In genomic region chr14:99527026-99527425, GRCh38 we compare ENCODE assay signal across 20 cellular contexts. TPM values are rescaled to one million over a fixed set of nuclear protein-coding genes. Genes with fewer than 3 reads are reported as not detected.
DNase-seq lines count a peak whose midpoint lies in the region; FAIRE-seq and TF ChIP-seq lines count a peak whose summit lies in the region.
"Had no signal": no experiment of that assay in that cellular context is flagged by ENCODE, and none has a peak within 500 bp of the region (broad histone marks: within the 10 kb centered on the region; RNA-seq: fewer than 3 reads in every experiment).

No MANE protein-coding gene starts in this region.

- TF ChIP-seq CTCF in HFFc6 (IDR thresholded peaks at IDR 0.05) (no peak), H1 (IDR thresholded peaks at IDR 0.05; ENCODE audit: control extremely low read depth in 1 of 3, insufficient read depth in 1 of 3, low read depth in 1 of 3, low read length in 3 of 3) (no peak), progenitor cell of endocrine pancreas (IDR thresholded peaks at IDR 0.05; ENCODE audit: unreplicated experiment) (no peak)

- H3K9me3 Mint-ChIP-seq in HFFc6 (no peaks in the 10 kb centered on the region), progenitor cell of endocrine pancreas (ENCODE audit: low read depth) (no peaks in the 10 kb centered on the region)
- no peaks in the 10 kb centered on the region for H3K9me3 Mint-ChIP-seq in activated T-helper 1 cell treated with anti-CD3 and anti-CD28 coated beads, Interleukin-12 subunit alpha, Interleukin-12 subunit beta, Interleukin-2, Interleukin-4 antibody, amounts not matched to agents 30 ng/mL and 10 ng/mL and 1 ng/mL, durations not matched to agents 14 hours and 24 hours and 36 hours

- no peak overlapping the region for H2AFZ ChIP-seq in H1 (ENCODE audit: low read length)

- H3K4me3 ChIP-seq in BLaER1 treated with 17β-estradiol and CSF1 and Interleukin-3, amounts not matched to agents 10 nM and 100 nM: no peak overlapping the region
- H3K4me3 ChIP-seq in H1 (ENCODE audit: extremely low read depth in 1 of 4, insufficient read depth in 2 of 4, low read depth in 3 of 4, low read length in 4 of 4): no peak overlapping the region
- H3K4me3 ChIP-seq: SJCRH30 had no signal

- H3K27me3 Mint-ChIP-seq in HFFc6 (ENCODE audit: insufficient read depth) (no peaks in the 10 kb centered on the region; the same call in none of the 2 replicates), progenitor cell of endocrine pancreas (no peaks in the 10 kb centered on the region)
- H3K27me3 Mint-ChIP-seq in activated T-helper 1 cell treated with anti-CD3 and anti-CD28 coated beads, Interleukin-12 subunit alpha, Interleukin-12 subunit beta, Interleukin-2, Interleukin-4 antibody, amounts not matched to agents 30 ng/mL and 10 ng/mL and 1 ng/mL, durations not matched to agents 14 hours and 24 hours and 36 hours (ENCODE audit: insufficient read depth): no peaks in the 10 kb centered on the region
- H3K27me3 Mint-ChIP-seq: CD4-positive, CD25-positive, alpha-beta regulatory T cell had no signal

- H2BK12ac ChIP-seq in H1 (ENCODE audit: low read depth, low read length): peak overlapping the region; percentile 84; the same call in 1 of the 2 replicates

- peak overlapping the region; percentile 65 for H2AK5ac ChIP-seq in H1 (ENCODE audit: low read depth, low read length)

- no peak overlapping the region for H3K18ac ChIP-seq in H1 (ENCODE audit: extremely low read depth, low read length)

- no peak overlapping the region for H4K8ac ChIP-seq in H1 (ENCODE audit: extremely low read depth, insufficient read depth, low read length)

- no peak overlapping the region for H2BK20ac ChIP-seq in H1 (ENCODE audit: low read length)

- H3K36me3 ChIP-seq in BLaER1 treated with 17β-estradiol and CSF1 and Interleukin-3, amounts not matched to agents 10 nM and 100 nM: peaks cover 0 to under 1% (median 0%) of the 10 kb centered on the region in 11 experiments; a peak in 2 of 22 replicates
- no peaks in the 10 kb centered on the region for H3K36me3 ChIP-seq in H1 (ENCODE audit: control insufficient read depth in 2 of 4, insufficient read depth in 4 of 4, low read length in 3 of 4)
- H3K36me3 ChIP-seq: SJCRH30 had no signal

- no peak overlapping the region for H3K14ac ChIP-seq in H1 (ENCODE audit: insufficient read length)

- H3K79me1 ChIP-seq in H1 (ENCODE audit: low read depth, low read length): peaks cover 17% of the 10 kb centered on the region

- no peak for FAIRE-seq in H1 (lab: Jason Lieb, UNC)
- FAIRE-seq: G401.6 had no signal

- peak overlapping the region in 8 of 11 experiments; percentile 33 to 63 (median 48); a peak in 16 of 22 replicates for H3K4me2 ChIP-seq in BLaER1 treated with 17β-estradiol and CSF1 and Interleukin-3, amounts not matched to agents 10 nM and 100 nM
- no peak overlapping the region for H3K4me2 ChIP-seq in H1 (ENCODE audit: insufficient read depth in 1 of 2, low read depth in 2 of 2, low read length in 2 of 2)
- H3K4me2 ChIP-seq: KMS-11 had no signal

- no peak overlapping the region for H3K23ac ChIP-seq in H1 (ENCODE audit: insufficient read length)

- H3K9ac ChIP-seq in BLaER1 treated with 17β-estradiol and CSF1 and Interleukin-3, amounts not matched to agents 10 nM and 100 nM: 0 out of 22 replicates have a peak overlapping the region, but pooled peaks of 1 of the 11 experiments have one; percentile 18
- H3K9ac ChIP-seq in H1 (replicated peaks in 1 of 4; ENCODE audit: extremely low read depth in 1 of 4, low read depth in 3 of 4, low read length in 3 of 4): no peak overlapping the region
- H3K9ac ChIP-seq: KMS-11 had no signal

- H3K27ac Mint-ChIP-seq in HFFc6: 0 out of 2 replicates have a peak overlapping the region, but pooled peaks have one; percentile 6
- peak overlapping the region; percentile 49 for H3K27ac Mint-ChIP-seq in progenitor cell of endocrine pancreas
- H3K27ac Mint-ChIP-seq in activated T-helper 1 cell treated with anti-CD3 and anti-CD28 coated beads, Interleukin-12 subunit alpha, Interleukin-12 subunit beta, Interleukin-2, Interleukin-4 antibody, amounts not matched to agents 30 ng/mL and 10 ng/mL and 1 ng/mL, durations not matched to agents 14 hours and 24 hours and 36 hours: no peak overlapping the region

- peaks cover 18 to 55% (median 49%) of the 10 kb centered on the region in 10 experiments for H3K4me1 ChIP-seq in BLaER1 treated with 17β-estradiol and CSF1 and Interleukin-3, amounts not matched to agents 10 nM and 100 nM
- H3K4me1 ChIP-seq in H1 (replicated peaks in 1 of 4; ENCODE audit: control insufficient read depth in 3 of 4, insufficient read depth in 4 of 4, low read length in 3 of 4): peaks cover 15 to 65% (median 46%) of the 10 kb centered on the region in 4 experiments

- no peak for TF ChIP-seq POLR2A in H1 (IDR thresholded peaks at IDR 0.05; ENCODE audit: control extremely low read depth in 1 of 2, low read depth in 2 of 2, low read length in 2 of 2)

- no peaks in the 10 kb centered on the region for H3K27me3 ChIP-seq in BLaER1 treated with 17β-estradiol and CSF1 and Interleukin-3, amounts not matched to agents 10 nM and 100 nM
- H3K27me3 ChIP-seq in H1 (replicated peaks in 1 of 4; ENCODE audit: control insufficient read depth in 3 of 4, extremely low read depth in 1 of 4, insufficient read depth in 3 of 4, low read length in 3 of 4): no peaks in the 10 kb centered on the region
- H3K27me3 ChIP-seq: SJCRH30 had no signal

- H3K4ac ChIP-seq in H1 (replicated peaks; ENCODE audit: insufficient read length, low read depth, low read length): no peak overlapping the region

- H3K27ac ChIP-seq in BLaER1 treated with 17β-estradiol and CSF1 and Interleukin-3, amounts not matched to agents 10 nM and 100 nM: 0 out of 22 replicates have a peak overlapping the region, but pooled peaks of 1 of the 11 experiments have one; percentile 7
- no peak overlapping the region for H3K27ac ChIP-seq in H1 (ENCODE audit: low read depth, low read length)
- H3K27ac ChIP-seq: KMS-11, SJCRH30 had no signal

- H3K4me3 Mint-ChIP-seq in HFFc6 (no peak overlapping the region), progenitor cell of endocrine pancreas (ENCODE audit: low read depth) (no peak overlapping the region)
- no peak overlapping the region for H3K4me3 Mint-ChIP-seq in activated T-helper 1 cell treated with anti-CD3 and anti-CD28 coated beads, Interleukin-12 subunit alpha, Interleukin-12 subunit beta, Interleukin-2, Interleukin-4 antibody, amounts not matched to agents 30 ng/mL and 10 ng/mL and 1 ng/mL, durations not matched to agents 14 hours and 24 hours and 36 hours
- H3K4me3 Mint-ChIP-seq: CD4-positive, CD25-positive, alpha-beta regulatory T cell had no signal

- DNase-seq in HFFc6 (no peak), H1 (ENCODE audit: low read depth in 1 of 2, low spot score in 2 of 2) (no peak), progenitor cell of endocrine pancreas (ENCODE audit: low spot score, unreplicated experiment) (no peak), 8988T (no peak), OCI-M2 (lab: John Stamatoyannopoulos, UW; ENCODE audit: unreplicated experiment) (no peak)
- DNase-seq in activated T-helper 1 cell treated with anti-CD3 and anti-CD28 coated beads, Interleukin-12 subunit alpha, Interleukin-12 subunit beta, Interleukin-2, Interleukin-4 antibody, amounts not matched to agents 30 ng/mL and 10 ng/mL and 1 ng/mL, durations not matched to agents 14 hours and 24 hours and 36 hours (ENCODE audit: low spot score): no peak
- DNase-seq: AML-193; CD4-positive, CD25-positive, alpha-beta regulatory T cell; COR-L47; DMS 273 treated with DMSO at 0.1 percent for 48 hours; NCI-H1417; NCI-H187; NCI-H2107; NCI-H510A; NCI-H82; PC-3; SJCRH30 had no signal

- H3K4me1 Mint-ChIP-seq in HFFc6 (ENCODE audit: low read depth) (peaks cover 73% of the 10 kb centered on the region), progenitor cell of endocrine pancreas (ENCODE audit: low read depth) (peaks cover 35% of the 10 kb centered on the region)
- H3K4me1 Mint-ChIP-seq in activated T-helper 1 cell treated with anti-CD3 and anti-CD28 coated beads, Interleukin-12 subunit alpha, Interleukin-12 subunit beta, Interleukin-2, Interleukin-4 antibody, amounts not matched to agents 30 ng/mL and 10 ng/mL and 1 ng/mL, durations not matched to agents 14 hours and 24 hours and 36 hours (ENCODE audit: low read depth): peaks cover 7% of the 10 kb centered on the region

- no peaks in the 10 kb centered on the region for H3K9me3 ChIP-seq in BLaER1 treated with 17β-estradiol and CSF1 and Interleukin-3, amounts not matched to agents 10 nM and 100 nM (replicated peaks in 1 of 11)
- no peaks in the 10 kb centered on the region for H3K9me3 ChIP-seq in H1 (ENCODE audit: insufficient read depth in 2 of 2, low read depth in 1 of 2, low read length in 1 of 2)
- H3K9me3 ChIP-seq: SJCRH30 had no signal

- H4K20me1 ChIP-seq in BLaER1 treated with 17β-estradiol and CSF1 and Interleukin-3, amounts not matched to agents 10 nM and 100 nM: peaks cover 0 to 92% (median 29%) of the 10 kb centered on the region in 11 experiments; a peak in 16 of 22 replicates
- peaks cover 0 to under 1% of the 10 kb centered on the region in 2 experiments for H4K20me1 ChIP-seq in H1 (replicated peaks in 1 of 2; ENCODE audit: control insufficient read depth in 1 of 2, insufficient read depth in 2 of 2, low read length in 2 of 2)

- H4K91ac ChIP-seq in H1 (replicated peaks; ENCODE audit: insufficient read length, low read length): no peak overlapping the region

- TF ChIP-seq EP300 in H1 (IDR thresholded peaks at IDR 0.05; ENCODE audit: borderline replicate concordance in 1 of 2, low read depth in 2 of 2, low read length in 2 of 2): no peak

- CTCF ChIA-PET in H1 (lab: Charles Lee; ENCODE audit: partially characterized antibody): interaction anchor here (1.1 to 6.5 kb wide), 18 partner anchors 10 to 106 kb away, joined by 3 to 35 read pairs (median 4); no protein-coding TSS in a partner anchor

- H2BK15ac ChIP-seq in H1 (ENCODE audit: low read length): peak overlapping the region; percentile 81; the same call in 1 of the 2 replicates

- no peak overlapping the region for H2BK120ac ChIP-seq in H1 (replicated peaks; ENCODE audit: low read depth, low read length)

- H3K36me3 Mint-ChIP-seq in HFFc6 (ENCODE audit: low read depth): no peaks in the 10 kb centered on the region
- H3K36me3 Mint-ChIP-seq in progenitor cell of endocrine pancreas (ENCODE audit: insufficient read depth): no peaks in the 10 kb centered on the region
- H3K36me3 Mint-ChIP-seq in activated T-helper 1 cell treated with anti-CD3 and anti-CD28 coated beads, Interleukin-12 subunit alpha, Interleukin-12 subunit beta, Interleukin-2, Interleukin-4 antibody, amounts not matched to agents 30 ng/mL and 10 ng/mL and 1 ng/mL, durations not matched to agents 14 hours and 24 hours and 36 hours (ENCODE audit: low read depth): no peaks in the 10 kb centered on the region
- H3K36me3 Mint-ChIP-seq: CD4-positive, CD25-positive, alpha-beta regulatory T cell had no signal

- 0 out of 2 replicates have a peak, but pooled peaks cover 2% of the 10 kb centered on the region for H3K23me2 ChIP-seq in H1 (ENCODE audit: low read depth, low read length)

- peaks cover 0 to 6% of the 10 kb centered on the region in 2 experiments; a peak in 1 of 4 replicates for H3K79me2 ChIP-seq in H1 (ENCODE audit: control insufficient read depth in 1 of 2, insufficient read depth in 2 of 2, low read length in 2 of 2)

- no peak overlapping the region for H4K5ac ChIP-seq in H1 (ENCODE audit: insufficient read length, low read depth, low read length)

- no peak for TF ChIP-seq RAD21 in H1 (IDR thresholded peaks at IDR 0.05 in 1 of 2, conservative IDR thresholded peaks at IDR 0.05 in 1 of 2; ENCODE audit: low read depth in 2 of 2, low read length in 2 of 2)

- WGBS in H1 (ENCODE audit: extremely low coverage in 1 of 2, insufficient coverage in 1 of 2, insufficient read length in 1 of 2, insufficient replicate concordance in 2 of 2, low coverage in 1 of 2, low lambda C conversion rate in 2 of 2, missing lambda C conversion rate in 1 of 2), 2 experiments: 90% methylated on average over 11 of the region's 12 CpGs; no CpG with 5 or more reads in 1 of the 2 experiments

- intact Hi-C loops in activated T-helper 1 cell treated with anti-CD3 and anti-CD28 coated beads, Interleukin-12 subunit alpha, Interleukin-12 subunit beta, Interleukin-2, Interleukin-4 antibody, amounts not matched to agents 30 ng/mL and 10 ng/mL and 1 ng/mL, durations not matched to agents 14 hours and 24 hours and 36 hours (cut with micrococcal nuclease): no loop called here

- POLR2A ChIA-PET in H1 (lab: Charles Lee; ENCODE audit: partially characterized antibody): interaction anchor here (0.7 to 1.8 kb wide), 2 partner anchors 11 to 214 kb away, joined by 3 to 5 read pairs; no protein-coding TSS in a partner anchor

- H3K56ac ChIP-seq in H1 (replicated peaks; ENCODE audit: insufficient read length, low read depth, low read length): no peak overlapping the region

- 0 out of 2 replicates have a peak overlapping the region, but pooled peaks have one; percentile 60 for H2BK5ac ChIP-seq in H1 (ENCODE audit: low read depth, low read length)

RNA-seq across cellular contexts. Expression of gene CCNK, which starts 45.8 kb away (rescaled TPM):
- total RNA-seq in HFFc6 (2021; fragmentation: NEBNext Ultra II Directional; extraction: Animal tissue kit (Norgen Biotek cat#: 25700)): 10 to 100 TPM; 74.9 to 93.1 (median 86.4) TPM
- 81.9 and 82.7 TPM in 2 replicates for total RNA-seq in H1 (2021; fragmentation: NEBNext Ultra II Directional; extraction: Animal tissue kit (Norgen Biotek cat#: 25700))
- 10.7 and 14.7 TPM in 2 replicates for polyA plus RNA-seq in H1 (2011; rRNA removed)
- polyA plus RNA-seq in H1 (2011; cell fraction: cytosol; rRNA removed): 12.5 TPM
- 15.2 TPM for polyA plus RNA-seq in H1 (2011; cell fraction: nucleus; rRNA removed)
- polyA plus RNA-seq in H1 (2012, experiment 1 of 2): 52.2 to 103 TPM (median 60.4 TPM) in 4 replicates
- polyA plus RNA-seq in H1 (2012, experiment 2 of 2): 62.7 TPM
- polyA plus RNA-seq in H1 (2013, experiment 1 of 2): 53.6 TPM
- 57.8 TPM for polyA plus RNA-seq in H1 (2013, experiment 2 of 2)
- 17.0 and 27.3 TPM in 2 replicates for polyA minus RNA-seq in H1 (2011; rRNA and poly(A)+ RNA removed)
- 37.3 TPM for polyA minus RNA-seq in H1 (2011; cell fraction: cytosol; rRNA and poly(A)+ RNA removed)
- 21.9 TPM for polyA minus RNA-seq in H1 (2011; cell fraction: nucleus; rRNA and poly(A)+ RNA removed)
- total RNA-seq in progenitor cell of endocrine pancreas: 64.1 and 64.8 TPM in 2 replicates
- 80.8 and 87.1 TPM in 2 replicates for total RNA-seq in activated T-helper 1 cell treated with anti-CD3 and anti-CD28 coated beads, Interleukin-12 subunit alpha, Interleukin-12 subunit beta, Interleukin-2, Interleukin-4 antibody, amounts not matched to agents 30 ng/mL and 10 ng/mL and 1 ng/mL, durations not matched to agents 14 hours and 24 hours and 36 hours

RNA-seq across cellular contexts. Expression of gene SETD3, which starts 46.4 kb away (rescaled TPM):
- total RNA-seq in HFFc6 (2021; fragmentation: NEBNext Ultra II Directional; extraction: Animal tissue kit (Norgen Biotek cat#: 25700)): 10 to 100 TPM; 42.1 to 53.9 (median 47.0) TPM
- total RNA-seq in H1 (2021; fragmentation: NEBNext Ultra II Directional; extraction: Animal tissue kit (Norgen Biotek cat#: 25700)): 60.1 and 64.0 TPM in 2 replicates
- polyA plus RNA-seq in H1 (2011; rRNA removed): 16.0 and 24.0 TPM in 2 replicates
- polyA plus RNA-seq in H1 (2011; cell fraction: cytosol; rRNA removed): 25.0 TPM
- 18.3 TPM for polyA plus RNA-seq in H1 (2011; cell fraction: nucleus; rRNA removed)
- polyA plus RNA-seq in H1 (2012, experiment 1 of 2): 33.2 to 61.8 TPM (median 36.0 TPM) in 4 replicates
- 7.7 TPM for polyA plus RNA-seq in H1 (2012, experiment 2 of 2)
- polyA plus RNA-seq in H1 (2013, experiment 1 of 2): 42.9 TPM
- polyA plus RNA-seq in H1 (2013, experiment 2 of 2): 46.9 TPM
- polyA minus RNA-seq in H1 (2011; rRNA and poly(A)+ RNA removed): 44.8 and 60.0 TPM in 2 replicates
- 33.7 TPM for polyA minus RNA-seq in H1 (2011; cell fraction: cytosol; rRNA and poly(A)+ RNA removed)
- polyA minus RNA-seq in H1 (2011; cell fraction: nucleus; rRNA and poly(A)+ RNA removed): 68.5 TPM
- total RNA-seq in progenitor cell of endocrine pancreas: 46.0 and 51.7 TPM in 2 replicates
- total RNA-seq in activated T-helper 1 cell treated with anti-CD3 and anti-CD28 coated beads, Interleukin-12 subunit alpha, Interleukin-12 subunit beta, Interleukin-2, Interleukin-4 antibody, amounts not matched to agents 30 ng/mL and 10 ng/mL and 1 ng/mL, durations not matched to agents 14 hours and 24 hours and 36 hours: 60.6 and 61.7 TPM in 2 replicates

Comparison
In these comparisons a context has a peak if more than half of its experiments do, and no peak if none do; other contexts are left out.
1. H3K4me2 ChIP-seq: peak in BLaER1 treated with 17β-estradiol and CSF1 and Interleukin-3, amounts not matched to agents 10 nM and 100 nM (8 of 11); none in H1 (0 of 2).